22 cellular contexts compared by ENCODE assay signal in genomic region chr17:78731904-78732303, GRCh38. TPM values are rescaled to one million over a fixed set of nuclear protein-coding genes. Genes with fewer than 3 reads are reported as not detected.
DNase-seq lines count a peak whose midpoint lies in the region; ATAC-seq and TF ChIP-seq lines count a peak whose summit lies in the region.
"Had no signal": no experiment of that assay in that cellular context is flagged by ENCODE, and none has a peak within 500 bp of the region (broad histone marks: within the 10 kb centered on the region; RNA-seq: fewer than 3 reads in every experiment).

No MANE protein-coding gene starts in this region.

- H3K36me3 Mint-ChIP-seq in activated naive CD4-positive, alpha-beta T cell treated with anti-CD3 and anti-CD28 coated beads for 36 hours (ENCODE audit: low read depth) = peaks cover 2% of the 10 kb centered on the region
- no peaks in the 10 kb centered on the region for H3K36me3 Mint-ChIP-seq in brain
- H3K36me3 Mint-ChIP-seq in stimulated activated effector memory CD8-positive, alpha-beta T cell treated with anti-CD3 and anti-CD28 coated beads, Interleukin-12 subunit alpha, Interleukin-12 subunit beta, amount 100 ng/mL, for 72 hours = peaks cover 65% of the 10 kb centered on the region

- peak overlapping the region; percentile 83 for H3K4me2 ChIP-seq in Loucy (ENCODE audit: low read depth, low read length, poor library complexity, severe bottlenecking)

- H3K36me3 ChIP-seq in Loucy (ENCODE audit: insufficient read depth, low read length) = no peaks in the 10 kb centered on the region
- H3K36me3 ChIP-seq: HAP-1, sigmoid colon, SJCRH30 had no signal

- H4K20me1 ChIP-seq in Loucy (ENCODE audit: insufficient read depth, low read length, poor library complexity, severe bottlenecking) = peaks cover 62% of the 10 kb centered on the region

- peak overlapping the region; percentile 47 for H3K4me3 ChIP-seq in Loucy (ENCODE audit: low read length, poor library complexity, severe bottlenecking)
- H3K4me3 ChIP-seq: coronary artery, HAP-1, sigmoid colon, SJCRH30, testis had no signal

- H3K4me1 Mint-ChIP-seq in activated naive CD4-positive, alpha-beta T cell treated with anti-CD3 and anti-CD28 coated beads for 36 hours (ENCODE audit: low read depth) = peaks cover 83% of the 10 kb centered on the region
- H3K4me1 Mint-ChIP-seq in brain = peaks cover 62% of the 10 kb centered on the region
- H3K4me1 Mint-ChIP-seq in stimulated activated effector memory CD8-positive, alpha-beta T cell treated with anti-CD3 and anti-CD28 coated beads, Interleukin-12 subunit alpha, Interleukin-12 subunit beta, amount 100 ng/mL, for 72 hours = peaks cover 88% of the 10 kb centered on the region

- peaks cover 100% of the 10 kb centered on the region for H3K79me2 ChIP-seq in Loucy (ENCODE audit: insufficient read depth, low read length)

- peaks cover 72% of the 10 kb centered on the region for H3K4me1 ChIP-seq in Loucy (ENCODE audit: insufficient read depth, low read length, poor library complexity, severe bottlenecking)
- H3K4me1 ChIP-seq: HAP-1 had no signal

- H3F3A ChIP-seq in Loucy (ENCODE audit: low read depth) = no peaks in the 10 kb centered on the region

- ATAC-seq in stimulated activated effector memory CD8-positive, alpha-beta T cell treated with anti-CD3 and anti-CD28 coated beads, Interleukin-12 subunit alpha, Interleukin-12 subunit beta, amount 100 ng/mL, for 72 hours = no peak
- ATAC-seq in GM19395 (IDR thresholded peaks at IDR 0.05; ENCODE audit: unreplicated experiment) = no peak
- no peak for ATAC-seq in GM21786 (IDR thresholded peaks at IDR 0.05; ENCODE audit: unreplicated experiment)

- H3K27ac Mint-ChIP-seq in activated naive CD4-positive, alpha-beta T cell treated with anti-CD3 and anti-CD28 coated beads for 36 hours = peak overlapping the region; percentile 57
- H3K27ac Mint-ChIP-seq in brain = peak overlapping the region in 4 of 5 experiments; percentile 7 to 95 (median 33)
- peak overlapping the region; percentile 75 for H3K27ac Mint-ChIP-seq in stimulated activated effector memory CD8-positive, alpha-beta T cell treated with anti-CD3 and anti-CD28 coated beads, Interleukin-12 subunit alpha, Interleukin-12 subunit beta, amount 100 ng/mL, for 72 hours

- H3K9me2 ChIP-seq in Loucy (replicated peaks; ENCODE audit: low read depth, low read length) = no peaks in the 10 kb centered on the region

- no peaks in the 10 kb centered on the region for H3K9me3 Mint-ChIP-seq in activated naive CD4-positive, alpha-beta T cell treated with anti-CD3 and anti-CD28 coated beads for 36 hours
- no peaks in the 10 kb centered on the region for H3K9me3 Mint-ChIP-seq in brain
- no peaks in the 10 kb centered on the region for H3K9me3 Mint-ChIP-seq in stimulated activated effector memory CD8-positive, alpha-beta T cell treated with anti-CD3 and anti-CD28 coated beads, Interleukin-12 subunit alpha, Interleukin-12 subunit beta, amount 100 ng/mL, for 72 hours

- H3K27me3 Mint-ChIP-seq in activated naive CD4-positive, alpha-beta T cell treated with anti-CD3 and anti-CD28 coated beads for 36 hours (ENCODE audit: low read depth) = no peaks in the 10 kb centered on the region
- no peaks in the 10 kb centered on the region for H3K27me3 Mint-ChIP-seq in brain

- H3K4me3 Mint-ChIP-seq in activated naive CD4-positive, alpha-beta T cell treated with anti-CD3 and anti-CD28 coated beads for 36 hours = no peak overlapping the region
- peak overlapping the region in 1 of 5 experiments; percentile 24 for H3K4me3 Mint-ChIP-seq in brain
- H3K4me3 Mint-ChIP-seq in stimulated activated effector memory CD8-positive, alpha-beta T cell treated with anti-CD3 and anti-CD28 coated beads, Interleukin-12 subunit alpha, Interleukin-12 subunit beta, amount 100 ng/mL, for 72 hours = peak overlapping the region; percentile 82

- CTCF ChIA-PET in activated naive CD4-positive, alpha-beta T cell treated with anti-CD3 and anti-CD28 coated beads for 36 hours (lab: Charles Lee) = no interaction called here

- peak overlapping the region; percentile 17 for H3K9ac ChIP-seq in Loucy (ENCODE audit: low read depth, low read length, poor library complexity, severe bottlenecking)

- no peak for DNase-seq in activated naive CD4-positive, alpha-beta T cell treated with anti-CD3 and anti-CD28 coated beads for 36 hours
- no peak for DNase-seq in activated naive CD4-positive, alpha-beta T cell treated with anti-CD3 and anti-CD28 coated beads, Interleukin-2, amount 50 U/mL, for 16 hours
- no peak for DNase-seq in stimulated activated effector memory CD8-positive, alpha-beta T cell treated with anti-CD3 and anti-CD28 coated beads, Interleukin-12 subunit alpha, Interleukin-12 subunit beta, amount 100 ng/mL, for 72 hours (ENCODE audit: low spot score in 2 of 2)
- no peak for DNase-seq in NCI-H2081 treated with DMSO at 0.1 percent for 48 hours (lab: John Stamatoyannopoulos, UW)
- DNase-seq: activated CD4-positive, alpha-beta T cell treated with anti-CD3 and anti-CD28 coated beads, Interleukin-2, amount 50 U/mL, for 4 hours; activated effector memory CD4-positive, alpha-beta T cell treated with anti-CD3 and anti-CD28 coated beads, Interleukin-2, amount 50 U/mL, for 16 hours; Calu3; foreskin fibroblast; midbrain; NCI-H2029; NCI-H510A treated with DMSO at 0.1 percent for 48 hours; sigmoid colon; SJCRH30; stimulated activated CD4-positive, alpha-beta T cell treated with anti-CD3 and anti-CD28 coated beads, Interleukin-2, amount 100 ng/mL, for 24 hours; T-helper 9 cell; testis had no signal

- no peak overlapping the region for H2AFZ ChIP-seq in Loucy (ENCODE audit: low read length)

- H3K9me3 ChIP-seq in Loucy (ENCODE audit: insufficient read depth, low read depth, low read length) = no peaks in the 10 kb centered on the region
- H3K9me3 ChIP-seq: HAP-1, sigmoid colon, SJCRH30, testis had no signal

- intact Hi-C loops in activated naive CD4-positive, alpha-beta T cell treated with anti-CD3 and anti-CD28 coated beads for 36 hours (cut with micrococcal nuclease) = no loop called here

- no peaks in the 10 kb centered on the region for H3K27me3 ChIP-seq in Loucy (ENCODE audit: insufficient read depth, low read length, poor library complexity, severe bottlenecking)
- H3K27me3 ChIP-seq: sigmoid colon, SJCRH30, testis had no signal

- TF ChIP-seq CTCF in Loucy (conservative IDR thresholded peaks at IDR 0.05; ENCODE audit: low read length) (no peak), brain (conservative IDR thresholded peaks at IDR 0.05) (no peak)

RNA-seq across cellular contexts. Expression of gene CYTH1, which starts 50.2 kb away (rescaled TPM):
- 100 to 1,000 TPM; 145 to 149 TPM for total RNA-seq in activated naive CD4-positive, alpha-beta T cell treated with anti-CD3 and anti-CD28 coated beads for 36 hours
- polyA plus RNA-seq in brain (ENCODE audit: insufficient read depth, low read depth, low replicate concordance) = 33.6 TPM
